In the genomic region with DNA sequence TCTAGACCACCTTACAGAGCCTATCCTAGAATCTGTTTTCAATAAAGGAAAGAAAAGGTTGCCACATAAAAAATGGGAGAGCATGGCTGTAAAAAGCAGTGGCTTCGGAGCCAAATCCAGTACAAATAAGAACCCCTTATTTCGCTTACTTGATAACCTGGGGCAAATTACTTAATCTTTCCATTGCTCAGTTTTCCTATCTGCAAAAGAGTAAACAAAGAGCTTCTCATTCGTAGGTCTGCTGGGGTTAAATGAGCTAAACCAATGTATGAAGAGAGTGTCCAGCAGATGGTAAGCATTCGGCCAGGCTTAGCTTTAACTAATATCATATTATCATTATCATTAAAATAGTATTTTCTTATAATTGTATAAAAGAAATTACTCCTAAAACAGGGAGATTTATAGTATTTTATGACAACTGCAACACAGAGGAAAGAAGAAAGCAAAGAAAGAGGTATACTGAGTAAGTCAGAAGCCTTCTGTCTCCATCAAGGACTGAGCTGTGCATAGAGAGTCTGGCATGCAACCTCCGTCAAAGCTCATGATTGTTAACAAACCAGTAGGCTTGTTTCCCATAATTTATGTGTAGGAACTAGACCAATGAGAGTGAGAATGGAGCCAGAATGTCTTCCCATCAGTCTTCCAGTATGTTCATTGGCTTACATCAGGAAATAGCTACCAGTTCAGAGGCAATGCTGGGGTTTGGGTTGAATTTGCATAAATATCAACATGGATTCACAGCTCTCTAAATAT, we compare ENCODE assay signal across 14 cellular contexts.
DNase-seq lines count a peak whose midpoint lies in the region; ATAC-seq and TF ChIP-seq lines count a peak whose summit lies in the region.
"Had no signal": no experiment of that assay in that cellular context is flagged by ENCODE, and none has a peak within 500 bp of the region (broad histone marks: within the 10 kb centered on the region; RNA-seq: fewer than 3 reads in every experiment).

No MANE protein-coding gene starts in this region.

- TF ChIP-seq CTCF in endodermal cell (conservative IDR thresholded peaks at IDR 0.05): no peak
- TF ChIP-seq CTCF in neural progenitor cell (IDR thresholded peaks at IDR 0.05): no peak
- no peak for TF ChIP-seq CTCF in psoas muscle (IDR thresholded peaks at IDR 0.05)

- no peak overlapping the region for H3K4me3 ChIP-seq in endodermal cell (ENCODE audit: low read length)
- H3K4me3 ChIP-seq in neural progenitor cell: no peak overlapping the region
- H3K4me3 ChIP-seq in psoas muscle: no peak overlapping the region
- H3K4me3 ChIP-seq: A549, HAP-1 had no signal

- peak; percentile 11 for DNase-seq in RPMI7951 (ENCODE audit: low read depth)
- peak; percentile 10 for DNase-seq in endodermal cell
- no peak for DNase-seq in neural progenitor cell (ENCODE audit: low spot score)
- DNase-seq in activated CD4-positive, alpha-beta memory T cell treated with anti-CD3 and anti-CD28 coated beads for 36 hours: no peak
- DNase-seq in psoas muscle: no peak
- DNase-seq: Caco-2; CD8-positive, alpha-beta T cell; GF-D8; HFFc6 had no signal

- no peaks in the 10 kb centered on the region for H3K36me3 ChIP-seq in endodermal cell (ENCODE audit: control insufficient read depth, insufficient read depth, low read length)
- no peaks in the 10 kb centered on the region for H3K36me3 ChIP-seq in neural progenitor cell
- H3K36me3 ChIP-seq in psoas muscle (ENCODE audit: insufficient read depth in 1 of 2, low read depth in 1 of 2): no peaks in the 10 kb centered on the region
- H3K36me3 ChIP-seq: HAP-1 had no signal

- H2AFZ ChIP-seq in neural progenitor cell (replicated peaks): no peak overlapping the region

- H3F3A ChIP-seq in neural progenitor cell (ENCODE audit: low read depth): peaks cover 25% of the 10 kb centered on the region

- ATAC-seq in HG02938 (IDR thresholded peaks at IDR 0.05; ENCODE audit: unreplicated experiment) (no peak), psoas muscle (no peak), HG02642 (IDR thresholded peaks at IDR 0.05; ENCODE audit: poor library complexity, unreplicated experiment) (no peak)
- ATAC-seq: A549; CD8-positive, alpha-beta T cell had no signal

- H3K4me1 Mint-ChIP-seq in endodermal cell (peaks cover 17% of the 10 kb centered on the region), neural progenitor cell (peaks cover 64% of the 10 kb centered on the region)
- peaks cover 9% of the 10 kb centered on the region for H3K4me1 Mint-ChIP-seq in activated CD4-positive, alpha-beta memory T cell treated with anti-CD3 and anti-CD28 coated beads for 36 hours (ENCODE audit: low read depth)

- H3K27me3 ChIP-seq in endodermal cell (ENCODE audit: control insufficient read depth, insufficient read depth, low read length, poor library complexity, severe bottlenecking) (no peaks in the 10 kb centered on the region), neural progenitor cell (peaks cover 7% of the 10 kb centered on the region), psoas muscle (ENCODE audit: insufficient read depth in 3 of 3, low read length in 2 of 3) (no peaks in the 10 kb centered on the region)

- H3K4me3 Mint-ChIP-seq in endodermal cell (no peak overlapping the region), neural progenitor cell (no peak overlapping the region)
- H3K4me3 Mint-ChIP-seq in activated CD4-positive, alpha-beta memory T cell treated with anti-CD3 and anti-CD28 coated beads for 36 hours: no peak overlapping the region
- H3K4me3 Mint-ChIP-seq: CD14-positive monocyte; CD8-positive, alpha-beta T cell; HFFc6 had no signal

- no peaks in the 10 kb centered on the region for H3K27me3 Mint-ChIP-seq in endodermal cell (ENCODE audit: insufficient read depth)
- H3K27me3 Mint-ChIP-seq in neural progenitor cell (ENCODE audit: insufficient read depth, low read depth): no peaks in the 10 kb centered on the region
- peaks cover 5% of the 10 kb centered on the region for H3K27me3 Mint-ChIP-seq in activated CD4-positive, alpha-beta memory T cell treated with anti-CD3 and anti-CD28 coated beads for 36 hours

- intact Hi-C loops in activated CD4-positive, alpha-beta memory T cell treated with anti-CD3 and anti-CD28 coated beads for 36 hours (cut with micrococcal nuclease): no loop called here
- intact Hi-C loops in psoas muscle (cut with DNase I): no loop called here

- no peaks in the 10 kb centered on the region for H3K79me2 ChIP-seq in neural progenitor cell (ENCODE audit: low read depth)

- no peak overlapping the region for H3K4me2 ChIP-seq in neural progenitor cell
- H3K4me2 ChIP-seq: A549 had no signal

- peaks cover 8% of the 10 kb centered on the region for H4K20me1 ChIP-seq in neural progenitor cell (ENCODE audit: low read depth)

- POLR2A ChIA-PET in activated CD4-positive, alpha-beta memory T cell treated with anti-CD3 and anti-CD28 coated beads for 36 hours (lab: Charles Lee): no interaction called here

- H3K9me3 Mint-ChIP-seq in endodermal cell: no peaks in the 10 kb centered on the region
- H3K9me3 Mint-ChIP-seq in neural progenitor cell: peaks cover 5% of the 10 kb centered on the region
- no peaks in the 10 kb centered on the region for H3K9me3 Mint-ChIP-seq in activated CD4-positive, alpha-beta memory T cell treated with anti-CD3 and anti-CD28 coated beads for 36 hours
- H3K9me3 Mint-ChIP-seq: CD8-positive, alpha-beta T cell; HFFc6 had no signal

- 95 to 100% methylated on average over 3 to 4 of the region's 5 CpGs for WGBS in endodermal cell (ENCODE audit: insufficient coverage in 1 of 2, insufficient read length in 1 of 2), 2 experiments
- WGBS in psoas muscle, 3 donors: 81 to 90% (median 84%) methylated on average over 5 of the region's 5 CpGs

- CTCF ChIA-PET in activated CD4-positive, alpha-beta memory T cell treated with anti-CD3 and anti-CD28 coated beads for 36 hours (lab: Charles Lee): no interaction called here

- no peaks in the 10 kb centered on the region for H3K4me1 ChIP-seq in endodermal cell (ENCODE audit: control insufficient read depth, insufficient read depth, low read length)
- H3K4me1 ChIP-seq in neural progenitor cell: peaks cover 33% of the 10 kb centered on the region
- H3K4me1 ChIP-seq in psoas muscle: no peaks in the 10 kb centered on the region
- H3K4me1 ChIP-seq: A549, Caco-2 had no signal

- H3K9ac ChIP-seq in endodermal cell (ENCODE audit: extremely low read depth, low read length, poor library complexity, severe bottlenecking) (no peak overlapping the region), neural progenitor cell (no peak overlapping the region)

- H3K36me3 Mint-ChIP-seq in endodermal cell (ENCODE audit: low read depth) (no peaks in the 10 kb centered on the region), neural progenitor cell (peaks cover 41% of the 10 kb centered on the region)
- no peaks in the 10 kb centered on the region for H3K36me3 Mint-ChIP-seq in activated CD4-positive, alpha-beta memory T cell treated with anti-CD3 and anti-CD28 coated beads for 36 hours
- H3K36me3 Mint-ChIP-seq: CD14-positive monocyte; CD8-positive, alpha-beta T cell had no signal

- H3K9me3 ChIP-seq in endodermal cell (ENCODE audit: control insufficient read depth, low read length) (no peaks in the 10 kb centered on the region), neural progenitor cell (ENCODE audit: low read depth) (no peaks in the 10 kb centered on the region), psoas muscle (no peaks in the 10 kb centered on the region)
- H3K9me3 ChIP-seq: A549, Caco-2, HAP-1 had no signal

- H3K27ac ChIP-seq in endodermal cell (ENCODE audit: low read depth, low read length) (no peak overlapping the region), neural progenitor cell (no peak overlapping the region), psoas muscle (no peak overlapping the region)
- H3K27ac ChIP-seq: A549 had no signal

- H3K27ac Mint-ChIP-seq in endodermal cell (no peak overlapping the region), neural progenitor cell (peak overlapping the region; percentile 98)
- no peak overlapping the region for H3K27ac Mint-ChIP-seq in activated CD4-positive, alpha-beta memory T cell treated with anti-CD3 and anti-CD28 coated beads for 36 hours
- H3K27ac Mint-ChIP-seq: CD8-positive, alpha-beta T cell; HFFc6 had no signal

Comparison
In these comparisons a context has a peak if more than half of its experiments do, and no peak if none do; other contexts are left out.
1. DNase-seq: peak in RPMI7951 (single experiment) and endodermal cell (single experiment); none in neural progenitor cell (single experiment), activated CD4-positive, alpha-beta memory T cell treated with anti-CD3 and anti-CD28 coated beads for 36 hours (single experiment) and psoas muscle (0 of 2).